22 cellular contexts compared by ENCODE assay signal in the genomic region with DNA sequence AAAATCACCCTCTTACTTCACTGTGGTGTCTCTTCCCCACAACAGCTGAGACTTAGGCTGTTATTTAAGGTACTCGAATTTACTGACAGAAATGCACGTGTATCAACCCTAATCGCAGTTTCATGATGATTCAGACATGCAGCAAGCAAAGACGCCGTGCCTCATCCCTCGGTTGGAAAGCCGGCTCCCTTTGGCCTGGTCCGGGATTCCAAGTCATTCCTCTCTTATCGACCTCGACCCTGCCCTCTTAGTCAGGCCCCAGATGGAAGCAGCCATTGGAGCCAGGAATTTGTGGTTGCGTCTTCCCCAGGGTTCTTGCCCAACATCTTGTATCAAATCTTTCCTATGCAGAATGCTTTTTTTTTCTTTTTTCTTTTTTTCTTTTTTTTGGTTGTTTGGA.
"Had no signal": no experiment of that assay in that cellular context is flagged by ENCODE, and none has a peak within 500 bp of the region (broad histone marks: within the 10 kb centered on the region; RNA-seq: fewer than 3 reads in every experiment).

No MANE protein-coding gene starts in this region.

- H3K36me3 ChIP-seq: ascending aorta, gastrocnemius medialis, neutrophil, pancreas, spleen, upper lobe of right lung had no signal

- H3K36me3 Mint-ChIP-seq: natural killer cell treated with Interleukin-12 subunit alpha and Interleukin-12 subunit beta and Interleukin-15 and Interleukin-18, amount 100 ng/mL, for 72 hours; stimulated activated memory B cell treated with anti-CD40 and anti-IgM and Interleukin-4, amounts not matched to agents 10 μg/mL and 1 μg/mL and 100 μg/mL, for 72 hours had no signal

- H3K4me1 Mint-ChIP-seq: stimulated activated memory B cell treated with anti-CD40 and anti-IgM and Interleukin-4, amounts not matched to agents 10 μg/mL and 1 μg/mL and 100 μg/mL, for 72 hours had no signal

- H3K27me3 ChIP-seq: ascending aorta, gastrocnemius medialis, testis, upper lobe of right lung had no signal

- DNase-seq: activated CD4-positive, alpha-beta T cell treated with anti-CD3 and anti-CD28 coated beads, Interleukin-2, amount 50 U/mL, for 1 hour; activated CD8-positive, alpha-beta memory T cell treated with anti-CD3 and anti-CD28 coated beads for 24 hours; activated CD8-positive, alpha-beta memory T cell treated with anti-CD3 and anti-CD28 coated beads, Interleukin-2, amount 50 U/mL, for 48 hours; activated effector memory CD4-positive, alpha-beta T cell treated with Interleukin-2 at 50 U/mL for 16 hours; activated naive CD4-positive, alpha-beta T cell treated with anti-CD3 and anti-CD28 coated beads, Interleukin-2, amount 50 U/mL, for 16 hours; activated T-cell treated with anti-CD3 and anti-CD28 coated beads, Interleukin-2, amount 50 U/mL, for 48 hours; endodermal cell; gastrocnemius medialis; head of caudate nucleus; pancreas; spleen; stimulated activated CD4-positive, alpha-beta T cell treated with anti-CD3 and anti-CD28 coated beads, Interleukin-4, amount 100 ng/mL, for 4 hours; T1000; testis; upper lobe of right lung had no signal

- H3K27me3 Mint-ChIP-seq: stimulated activated memory B cell treated with anti-CD40 and anti-IgM and Interleukin-4, amounts not matched to agents 10 μg/mL and 1 μg/mL and 100 μg/mL, for 72 hours had no signal

- H3K27ac Mint-ChIP-seq: endodermal cell; natural killer cell treated with Interleukin-12 subunit alpha and Interleukin-12 subunit beta and Interleukin-15 and Interleukin-18, amount 100 ng/mL, for 72 hours; stimulated activated memory B cell treated with anti-CD40 and anti-IgM and Interleukin-4, amounts not matched to agents 10 μg/mL and 1 μg/mL and 100 μg/mL, for 72 hours had no signal

- H3K4me1 ChIP-seq: ascending aorta, gastrocnemius medialis, pancreas, spleen, testis, upper lobe of right lung had no signal

- H3K27ac ChIP-seq: ascending aorta, epithelial cell of prostate, gastrocnemius medialis, neutrophil, pancreas, spleen, testis, upper lobe of right lung had no signal

- ATAC-seq: activated CD4-positive, CD25-positive, alpha-beta regulatory T cell treated with anti-CD3 and anti-CD28 coated beads, Interleukin-2, amount 50 U/mL, for 24 hours; gastrocnemius medialis; natural killer cell treated with Interleukin-12 subunit alpha and Interleukin-12 subunit beta and Interleukin-15 and Interleukin-18, amount 100 ng/mL, for 72 hours; pancreas; stimulated activated memory B cell treated with anti-CD40 and anti-IgM and Interleukin-4, amounts not matched to agents 10 μg/mL and 1 μg/mL and 100 μg/mL, for 72 hours; upper lobe of right lung had no signal

- H3K9me3 ChIP-seq: ascending aorta, gastrocnemius medialis, neutrophil, pancreas, spleen, testis, upper lobe of right lung had no signal

- H3K4me3 ChIP-seq: ascending aorta, gastrocnemius medialis, lung, pancreas, spleen, testis, upper lobe of right lung had no signal

- H3K4me3 Mint-ChIP-seq: endodermal cell; natural killer cell treated with Interleukin-12 subunit alpha and Interleukin-12 subunit beta and Interleukin-15 and Interleukin-18, amount 100 ng/mL, for 72 hours; stimulated activated memory B cell treated with anti-CD40 and anti-IgM and Interleukin-4, amounts not matched to agents 10 μg/mL and 1 μg/mL and 100 μg/mL, for 72 hours had no signal

- H3K9me3 Mint-ChIP-seq: endodermal cell; natural killer cell treated with Interleukin-12 subunit alpha and Interleukin-12 subunit beta and Interleukin-15 and Interleukin-18, amount 100 ng/mL, for 72 hours had no signal
